Comparison of ENCODE assay signal across 29 cellular contexts in genomic region chr14:92841930-92842329, GRCh38.
"Had no signal": no experiment of that assay in that cellular context is flagged by ENCODE, and none has a peak within 500 bp of the region (broad histone marks: within the 10 kb centered on the region; RNA-seq: fewer than 3 reads in every experiment).

No MANE protein-coding gene starts in this region.

- H3K27ac ChIP-seq: adrenal gland, body of pancreas, breast epithelium, WERI-Rb-1 had no signal

- H3K9me3 ChIP-seq: adrenal gland, body of pancreas, breast epithelium had no signal

- H3K4me1 ChIP-seq: breast epithelium had no signal

- ATAC-seq: activated CD8-positive, alpha-beta T cell treated with anti-CD3 and anti-CD28 coated beads, Interleukin-2, amount 10 ng/mL, durations not matched to agents 7 days and 5 days; activated naive CD4-positive, alpha-beta T cell treated with anti-CD3 and anti-CD28 coated beads, Interleukin-2, amount 50 U/mL, for 72 hours; body of pancreas; Panc1; SK-N-SH treated with all-trans-retinoic acid at 6 μM for 48 hours; T-cell had no signal

- H3K27ac Mint-ChIP-seq: activated CD8-positive, alpha-beta T cell treated with anti-CD3 and anti-CD28 coated beads, Interleukin-2, amount 10 ng/mL, durations not matched to agents 7 days and 5 days; activated naive CD4-positive, alpha-beta T cell treated with anti-CD3 and anti-CD28 coated beads, Interleukin-2, amount 50 U/mL, for 72 hours; T-cell had no signal

- H3K27me3 ChIP-seq: adrenal gland, body of pancreas, breast epithelium had no signal

- H3K36me3 ChIP-seq: breast epithelium had no signal

- H3K4me3 Mint-ChIP-seq: activated CD8-positive, alpha-beta T cell treated with anti-CD3 and anti-CD28 coated beads, Interleukin-2, amount 10 ng/mL, durations not matched to agents 7 days and 5 days; T-cell had no signal

- DNase-seq: activated CD4-positive, alpha-beta T cell treated with anti-CD3 and anti-CD28 coated beads for 1 hour; activated CD4-positive, alpha-beta T cell treated with anti-CD3 and anti-CD28 coated beads for 48 hours; activated CD4-positive, CD25-positive, alpha-beta regulatory T cell; activated CD8-positive, alpha-beta T cell treated with anti-CD3 and anti-CD28 coated beads, Interleukin-2, amount 10 ng/mL, durations not matched to agents 7 days and 5 days; activated effector memory CD4-positive, alpha-beta T cell treated with anti-CD3 and anti-CD28 coated beads, Interleukin-2, amount 50 U/mL, for 16 hours; activated naive CD4-positive, alpha-beta T cell; activated T-cell treated with anti-CD3 and anti-CD28 coated beads, Interleukin-2, amount 50 U/mL, for 48 hours; adrenal gland; body of pancreas; KG1; NCI-H1092 treated with DMSO at 0.1 percent for 48 hours; NCI-H1417; NCI-H146; NCI-H187; NCI-H2029 treated with DMSO at 0.1 percent for 48 hours; NCI-H2107; NCI-H2171; NCI-H510A; NCI-H526 treated with DMSO at 0.1 percent for 48 hours; NCI-H774; SHP77 treated with DMSO at 0.1 percent for 48 hours; T-cell; T-helper 2 cell; T-helper 9 cell; WERI-Rb-1 had no signal

- H3K27me3 Mint-ChIP-seq: T-cell had no signal

- H3K4me3 ChIP-seq: adrenal gland, body of pancreas, breast epithelium had no signal
